8 cellular contexts compared by ENCODE assay signal in the genomic region with DNA sequence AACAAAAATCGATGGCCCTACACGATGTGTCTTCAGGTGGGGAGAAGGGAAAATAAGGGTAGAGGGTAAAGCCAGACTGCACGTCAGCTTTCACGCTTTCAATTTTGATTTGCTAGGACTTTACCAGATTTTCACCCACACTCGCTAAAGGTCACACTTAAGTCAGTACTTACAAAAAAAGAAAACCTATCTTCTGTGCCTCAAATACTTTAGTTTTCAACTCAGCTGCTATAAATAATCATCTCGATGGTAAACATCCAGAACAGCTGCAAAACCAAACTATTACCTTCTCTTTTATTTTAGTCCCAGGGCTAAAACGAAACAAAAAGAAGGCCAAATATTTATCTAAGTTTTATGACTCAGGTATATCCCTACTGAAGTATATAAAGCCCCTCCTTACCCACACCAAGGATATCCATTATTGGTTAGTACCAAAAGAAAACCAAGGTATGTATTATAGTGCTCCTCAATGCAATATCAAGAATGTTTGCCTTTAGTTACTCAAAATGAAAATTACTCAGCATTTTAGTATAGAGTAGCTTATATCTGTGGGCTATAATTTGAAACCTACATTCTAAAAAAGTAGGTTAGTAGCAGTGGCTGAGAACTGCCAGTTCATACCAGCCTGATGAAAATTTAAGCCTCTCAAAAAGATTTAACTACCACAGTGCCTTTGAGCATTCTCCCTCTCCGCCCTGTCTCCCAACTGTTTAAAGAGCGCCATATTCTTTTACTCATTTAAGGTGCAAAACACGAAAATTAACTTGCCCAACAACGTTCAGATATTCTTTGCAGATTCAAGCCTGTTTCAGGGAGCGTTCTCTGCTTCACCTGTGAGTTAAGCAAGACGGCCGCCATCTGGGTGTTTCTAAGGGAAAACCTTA. TPM values are rescaled to one million over a fixed set of nuclear protein-coding genes. Genes with fewer than 3 reads are reported as not detected.
DNase-seq lines count a peak whose midpoint lies in the region; ATAC-seq and TF ChIP-seq lines count a peak whose summit lies in the region.

No MANE protein-coding gene starts in this region.

- no peaks in the 10 kb centered on the region for H3K9me3 ChIP-seq in effector memory CD4-positive, alpha-beta T cell (ENCODE audit: control insufficient read depth, low read length)

- ATAC-seq in GM21526 (IDR thresholded peaks at IDR 0.05; ENCODE audit: low FRiP score, unreplicated experiment) = peak; percentile 37

- H3K9me3 Mint-ChIP-seq in neural crest cell = no peaks in the 10 kb centered on the region

- H3K36me3 Mint-ChIP-seq in neural crest cell (ENCODE audit: low read depth) = peaks cover 7% of the 10 kb centered on the region

- peaks cover 2% of the 10 kb centered on the region for H3K27me3 Mint-ChIP-seq in neural crest cell (ENCODE audit: low read depth)

- peak overlapping the region; percentile 100 for H3K27ac Mint-ChIP-seq in neural crest cell (ENCODE audit: unreplicated experiment)

- peak overlapping the region; percentile 100 for H3K27ac ChIP-seq in effector memory CD4-positive, alpha-beta T cell (ENCODE audit: insufficient read depth, low read length, poor library complexity, severe bottlenecking)

- no peaks in the 10 kb centered on the region; the same call in 1 of the 2 replicates for H3K36me3 ChIP-seq in GM06990 (ENCODE audit: control insufficient read depth, insufficient read depth, low read length)
- H3K36me3 ChIP-seq in effector memory CD4-positive, alpha-beta T cell (ENCODE audit: control insufficient read depth, insufficient read depth, low read length) = peaks cover 4% of the 10 kb centered on the region

- H3K4me1 Mint-ChIP-seq in neural crest cell = peaks cover 55% of the 10 kb centered on the region

- no peak for TF ChIP-seq CTCF in GM06990 (IDR thresholded peaks at IDR 0.05; ENCODE audit: insufficient read depth, low read length, poor library complexity, severe bottlenecking)
- TF ChIP-seq CTCF in neural crest cell (conservative IDR thresholded peaks at IDR 0.05) = no peak

- peak overlapping the region; percentile 100 for H3K4me3 Mint-ChIP-seq in neural crest cell

- no peaks in the 10 kb centered on the region for H3K27me3 ChIP-seq in GM06990 (replicated peaks; ENCODE audit: control insufficient read depth, insufficient read depth, low read length)
- no peaks in the 10 kb centered on the region for H3K27me3 ChIP-seq in effector memory CD4-positive, alpha-beta T cell (replicated peaks; ENCODE audit: control insufficient read depth, insufficient read depth, low read length, poor library complexity, severe bottlenecking)

- H3K4me1 ChIP-seq in effector memory CD4-positive, alpha-beta T cell (ENCODE audit: control insufficient read depth, insufficient read depth, low read length, poor library complexity, severe bottlenecking) = peaks cover 48% of the 10 kb centered on the region

- DNase-seq in GM06990 (ENCODE audit: extremely low read depth, insufficient read length) (peak; percentile 51), M059J (ENCODE audit: low read depth) (peak; percentile 7), neural crest cell (ENCODE audit: low read depth, low spot score) (no peak), HUDEP-2 (lab: John Stamatoyannopoulos, UW; ENCODE audit: unreplicated experiment in 76 of 76) (no peak)
- no peak for DNase-seq in effector memory CD4-positive, alpha-beta T cell
- DNase-seq in stimulated activated CD4-positive, alpha-beta T cell treated with anti-CD3 and anti-CD28 coated beads, Interleukin-4, amount 100 ng/mL, for 4 hours = no peak
- DNase-seq in activated CD4-positive, alpha-beta T cell treated with anti-CD3 and anti-CD28 coated beads, Interleukin-2, amount 50 U/mL, for 1 hour = no peak

- peak overlapping the region; percentile 82 for H3K4me3 ChIP-seq in GM06990 (replicated peaks; ENCODE audit: low read depth, low read length)
- H3K4me3 ChIP-seq in effector memory CD4-positive, alpha-beta T cell (ENCODE audit: insufficient read depth, low read depth, low read length, poor library complexity, severe bottlenecking) = peak overlapping the region; percentile 99

RNA-seq across cellular contexts. Expression of gene CSDE1, which starts 1.5 kb away (rescaled TPM):
- total RNA-seq in M059J (2014; rRNA removed; shearing (Covaris generic)) = 322 and 732 TPM in 2 replicates
- 659 and 685 TPM in 2 replicates for total RNA-seq in neural crest cell

RNA-seq across cellular contexts. Expression of gene SIKE1, which starts 24.2 kb away (rescaled TPM):
- total RNA-seq in M059J (2014; rRNA removed; shearing (Covaris generic)) = 58.3 and 96.4 TPM in 2 replicates
- total RNA-seq in neural crest cell = 65.0 and 65.7 TPM in 2 replicates

RNA-seq across cellular contexts. Expression of gene NRAS, which starts 39.7 kb away (rescaled TPM):
- 81.8 and 99.7 TPM in 2 replicates for total RNA-seq in M059J (2014; rRNA removed; shearing (Covaris generic))
- 64.8 and 66.0 TPM in 2 replicates for total RNA-seq in neural crest cell

Comparison
In these comparisons a context has a peak if more than half of its experiments do, and no peak if none do; other contexts are left out.
1. DNase-seq: peak in GM06990 (single experiment) and M059J (single experiment); none in effector memory CD4-positive, alpha-beta T cell (0 of 3), neural crest cell (single experiment), HUDEP-2 (0 of 76), stimulated activated CD4-positive, alpha-beta T cell treated with anti-CD3 and anti-CD28 coated beads, Interleukin-4, amount 100 ng/mL, for 4 hours (0 of 2) and activated CD4-positive, alpha-beta T cell treated with anti-CD3 and anti-CD28 coated beads, Interleukin-2, amount 50 U/mL, for 1 hour (single experiment).